In genomic region chr6:57116776-57117175, GRCh38 we compare ENCODE assay signal across 19 cellular contexts. TPM values are rescaled to one million over a fixed set of nuclear protein-coding genes. Genes with fewer than 3 reads are reported as not detected.
DNase-seq lines count a peak whose midpoint lies in the region; ATAC-seq, FAIRE-seq and TF ChIP-seq lines count a peak whose summit lies in the region.
"Had no signal": no experiment of that assay in that cellular context is flagged by ENCODE, and none has a peak within 500 bp of the region (broad histone marks: within the 10 kb centered on the region; RNA-seq: fewer than 3 reads in every experiment).

No MANE protein-coding gene starts in this region.

- no peak for TF ChIP-seq POLR2A in H54 (IDR thresholded peaks at IDR 0.05; ENCODE audit: low read depth, low read length)

- DNase-seq in H54 (ENCODE audit: insufficient read length, low spot score) (no peak), amniotic epithelial cell (ENCODE audit: low read depth) (peak; percentile 14), fibroblast of pulmonary artery (ENCODE audit: low read depth) (peak; percentile 54), nephron progenitor cell (no peak), foreskin keratinocyte (no peak)
- DNase-seq in activated CD4-positive, alpha-beta T cell treated with anti-CD3 and anti-CD28 coated beads for 48 hours: no peak
- no peak for DNase-seq in activated T-helper 1 cell treated with anti-CD3 and anti-CD28 coated beads, Interleukin-12 subunit alpha, Interleukin-12 subunit beta, Interleukin-2, Interleukin-4 antibody, amounts not matched to agents 30 ng/mL and 10 ng/mL and 1 ng/mL, durations not matched to agents 14 hours and 24 hours and 36 hours (ENCODE audit: low spot score)
- DNase-seq: CD4-positive, alpha-beta memory T cell; KBM-7; MV-4-11; NCI-H187; NCI-H2107; NCI-H510A; NCI-H774; Right ventricle myocardium superior had no signal

- intact Hi-C loops in activated T-helper 1 cell treated with anti-CD3 and anti-CD28 coated beads, Interleukin-12 subunit alpha, Interleukin-12 subunit beta, Interleukin-2, Interleukin-4 antibody, amounts not matched to agents 30 ng/mL and 10 ng/mL and 1 ng/mL, durations not matched to agents 14 hours and 24 hours and 36 hours (cut with micrococcal nuclease): no loop called here

- FAIRE-seq in H54 (lab: Jason Lieb, UNC): peak; percentile 73
- FAIRE-seq: GM12892, GM18507 had no signal

- no peak overlapping the region for H3K27ac ChIP-seq in foreskin keratinocyte

- no peaks in the 10 kb centered on the region for H3K4me1 ChIP-seq in foreskin keratinocyte

- no peak overlapping the region for H3K4me3 Mint-ChIP-seq in nephron progenitor cell
- no peak overlapping the region for H3K4me3 Mint-ChIP-seq in activated T-helper 1 cell treated with anti-CD3 and anti-CD28 coated beads, Interleukin-12 subunit alpha, Interleukin-12 subunit beta, Interleukin-2, Interleukin-4 antibody, amounts not matched to agents 30 ng/mL and 10 ng/mL and 1 ng/mL, durations not matched to agents 14 hours and 24 hours and 36 hours
- H3K4me3 Mint-ChIP-seq: CD4-positive, alpha-beta memory T cell had no signal

- H3K4me1 Mint-ChIP-seq in nephron progenitor cell: no peaks in the 10 kb centered on the region
- peaks cover 7% of the 10 kb centered on the region for H3K4me1 Mint-ChIP-seq in activated T-helper 1 cell treated with anti-CD3 and anti-CD28 coated beads, Interleukin-12 subunit alpha, Interleukin-12 subunit beta, Interleukin-2, Interleukin-4 antibody, amounts not matched to agents 30 ng/mL and 10 ng/mL and 1 ng/mL, durations not matched to agents 14 hours and 24 hours and 36 hours (ENCODE audit: low read depth)

- no peak overlapping the region for H3K4me3 ChIP-seq in fibroblast of pulmonary artery (replicated peaks; ENCODE audit: low read depth, low read length)
- H3K4me3 ChIP-seq: HAP-1 had no signal

- no peak for TF ChIP-seq CTCF in fibroblast of pulmonary artery (IDR thresholded peaks at IDR 0.05; ENCODE audit: low read length, missing control alignments)
- no peak for TF ChIP-seq CTCF in nephron progenitor cell (IDR thresholded peaks at IDR 0.05)
- TF ChIP-seq CTCF in foreskin keratinocyte (conservative IDR thresholded peaks at IDR 0.05): no peak

- H3K27me3 ChIP-seq in foreskin keratinocyte: no peaks in the 10 kb centered on the region

- peaks cover 69% of the 10 kb centered on the region for H3K36me3 Mint-ChIP-seq in nephron progenitor cell (ENCODE audit: low read depth)
- peaks cover 25% of the 10 kb centered on the region for H3K36me3 Mint-ChIP-seq in activated T-helper 1 cell treated with anti-CD3 and anti-CD28 coated beads, Interleukin-12 subunit alpha, Interleukin-12 subunit beta, Interleukin-2, Interleukin-4 antibody, amounts not matched to agents 30 ng/mL and 10 ng/mL and 1 ng/mL, durations not matched to agents 14 hours and 24 hours and 36 hours (ENCODE audit: low read depth)

- no peak for ATAC-seq in foreskin keratinocyte
- ATAC-seq in HG02870 (IDR thresholded peaks at IDR 0.05; ENCODE audit: unreplicated experiment): no peak

- H3K9me3 Mint-ChIP-seq in nephron progenitor cell: peaks cover 38% of the 10 kb centered on the region
- H3K9me3 Mint-ChIP-seq in activated T-helper 1 cell treated with anti-CD3 and anti-CD28 coated beads, Interleukin-12 subunit alpha, Interleukin-12 subunit beta, Interleukin-2, Interleukin-4 antibody, amounts not matched to agents 30 ng/mL and 10 ng/mL and 1 ng/mL, durations not matched to agents 14 hours and 24 hours and 36 hours: peaks cover 4% of the 10 kb centered on the region

- no peaks in the 10 kb centered on the region for H3K27me3 Mint-ChIP-seq in nephron progenitor cell (ENCODE audit: low read depth, poor library complexity)
- no peaks in the 10 kb centered on the region for H3K27me3 Mint-ChIP-seq in activated T-helper 1 cell treated with anti-CD3 and anti-CD28 coated beads, Interleukin-12 subunit alpha, Interleukin-12 subunit beta, Interleukin-2, Interleukin-4 antibody, amounts not matched to agents 30 ng/mL and 10 ng/mL and 1 ng/mL, durations not matched to agents 14 hours and 24 hours and 36 hours (ENCODE audit: insufficient read depth)
- H3K27me3 Mint-ChIP-seq: CD4-positive, alpha-beta memory T cell had no signal

- peak overlapping the region; percentile 25 for H3K27ac Mint-ChIP-seq in nephron progenitor cell
- no peak overlapping the region for H3K27ac Mint-ChIP-seq in activated T-helper 1 cell treated with anti-CD3 and anti-CD28 coated beads, Interleukin-12 subunit alpha, Interleukin-12 subunit beta, Interleukin-2, Interleukin-4 antibody, amounts not matched to agents 30 ng/mL and 10 ng/mL and 1 ng/mL, durations not matched to agents 14 hours and 24 hours and 36 hours
- H3K27ac Mint-ChIP-seq: CD4-positive, alpha-beta memory T cell had no signal

RNA-seq across cellular contexts. Expression of gene ZNF451, which starts 26.8 kb away (rescaled TPM):
- total RNA-seq in foreskin keratinocyte: 40.9 and 43.4 TPM in 2 replicates
- polyA plus RNA-seq in foreskin keratinocyte: 5.7 and 6.5 TPM in 2 replicates
- total RNA-seq in activated T-helper 1 cell treated with anti-CD3 and anti-CD28 coated beads, Interleukin-12 subunit alpha, Interleukin-12 subunit beta, Interleukin-2, Interleukin-4 antibody, amounts not matched to agents 30 ng/mL and 10 ng/mL and 1 ng/mL, durations not matched to agents 14 hours and 24 hours and 36 hours: 58.1 and 64.4 TPM in 2 replicates

RNA-seq across cellular contexts. Expression of gene BAG2, which starts 55.4 kb away (rescaled TPM):
- total RNA-seq in foreskin keratinocyte: 1.4 and 1.9 TPM in 2 replicates
- polyA plus RNA-seq in foreskin keratinocyte: 0.82 and 1.4 TPM in 2 replicates
- total RNA-seq in activated T-helper 1 cell treated with anti-CD3 and anti-CD28 coated beads, Interleukin-12 subunit alpha, Interleukin-12 subunit beta, Interleukin-2, Interleukin-4 antibody, amounts not matched to agents 30 ng/mL and 10 ng/mL and 1 ng/mL, durations not matched to agents 14 hours and 24 hours and 36 hours: 12.3 and 13.1 TPM in 2 replicates

Comparison
In these comparisons a context has a peak if more than half of its experiments do, and no peak if none do; other contexts are left out.
1. DNase-seq: peak in amniotic epithelial cell (single experiment) and fibroblast of pulmonary artery (single experiment); none in H54 (single experiment), nephron progenitor cell (single experiment), foreskin keratinocyte (0 of 2), activated CD4-positive, alpha-beta T cell treated with anti-CD3 and anti-CD28 coated beads for 48 hours (single experiment) and activated T-helper 1 cell treated with anti-CD3 and anti-CD28 coated beads, Interleukin-12 subunit alpha, Interleukin-12 subunit beta, Interleukin-2, Interleukin-4 antibody, amounts not matched to agents 30 ng/mL and 10 ng/mL and 1 ng/mL, durations not matched to agents 14 hours and 24 hours and 36 hours (single experiment).